In genomic region chr16:635573-636205, GRCh38 we compare ENCODE assay signal across 8 cellular contexts. TPM values are rescaled to one million over a fixed set of nuclear protein-coding genes. Genes with fewer than 3 reads are reported as not detected.
DNase-seq lines count a peak whose midpoint lies in the region; ATAC-seq, FAIRE-seq and TF ChIP-seq lines count a peak whose summit lies in the region.

No MANE protein-coding gene starts in this region.

- 0 to 4% methylated on average over 6 to 46 of the region's 55 CpGs for WGBS in body of pancreas, 2 donors
- WGBS in mesendoderm (ENCODE audit: extremely low coverage, insufficient coverage, low lambda C conversion rate): no CpG with 5 or more reads among the region's 55 CpGs

- no peaks in the 10 kb centered on the region for H3K79me2 ChIP-seq in mesendoderm (ENCODE audit: control insufficient read depth, insufficient read depth, low read length)

- H3K4me2 ChIP-seq in mesendoderm (ENCODE audit: low read length): peak overlapping the region; percentile 73

- H3K9ac ChIP-seq in mesendoderm (ENCODE audit: low read length): peak overlapping the region; percentile 94

- peak overlapping the region; percentile 5 for H3K18ac ChIP-seq in mesendoderm (ENCODE audit: low read length)

- H3K23ac ChIP-seq in mesendoderm (ENCODE audit: low read length): peak overlapping the region; percentile 97

- no peak for FAIRE-seq in H54 (lab: Jason Lieb, UNC)

- H3K27ac ChIP-seq in body of pancreas (peak overlapping the region; percentile 90 to 96 (median 94)), mesendoderm (ENCODE audit: low read depth, low read length) (no peak overlapping the region)

- H2BK120ac ChIP-seq in mesendoderm (ENCODE audit: low read depth, low read length): no peak overlapping the region

- DNase-seq in HT-29 (ENCODE audit: low spot score): peak; percentile 29
- DNase-seq in body of pancreas: peak in 1 of 4 donors; percentile 44
- no peak for DNase-seq in mesendoderm
- DNase-seq in HuH-7 (ENCODE audit: low spot score): no peak
- DNase-seq in H54 (ENCODE audit: insufficient read length, low spot score): no peak
- DNase-seq in NCI-H345 treated with DMSO at 0.1 percent for 48 hours (lab: John Stamatoyannopoulos, UW; ENCODE audit: unreplicated experiment): no peak
- no peak for DNase-seq in Ammon's horn (ENCODE audit: low spot score)

- H3K9me3 ChIP-seq in body of pancreas: no peaks in the 10 kb centered on the region

- no peaks in the 10 kb centered on the region for H3K27me3 ChIP-seq in body of pancreas
- H3K27me3 ChIP-seq in mesendoderm (ENCODE audit: insufficient read depth, low read length, poor library complexity): no peaks in the 10 kb centered on the region

- no peak overlapping the region for H2BK15ac ChIP-seq in mesendoderm (replicated peaks; ENCODE audit: low read depth)

- no peak overlapping the region for H2BK5ac ChIP-seq in mesendoderm (ENCODE audit: low read length)

- H4K5ac ChIP-seq in mesendoderm (ENCODE audit: low read length): no peak overlapping the region

- TF ChIP-seq POLR2A in body of pancreas (IDR thresholded peaks at IDR 0.05): no peak
- no peak for TF ChIP-seq POLR2A in H54 (IDR thresholded peaks at IDR 0.05; ENCODE audit: low read depth, low read length)

- intact Hi-C loops in body of pancreas (cut with DNase I): no loop called here

- H3K36me3 ChIP-seq in body of pancreas (replicated peaks in 1 of 2; ENCODE audit: insufficient read depth in 1 of 2, low read depth in 2 of 2): no peaks in the 10 kb centered on the region
- no peaks in the 10 kb centered on the region for H3K36me3 ChIP-seq in mesendoderm (ENCODE audit: control insufficient read depth, insufficient read depth, low read length)

- H3K79me1 ChIP-seq in mesendoderm (ENCODE audit: low read length): peaks cover 2% of the 10 kb centered on the region

- no peak overlapping the region for H2AK5ac ChIP-seq in mesendoderm (ENCODE audit: low read length)

- ATAC-seq in GM19023 (IDR thresholded peaks at IDR 0.05; ENCODE audit: unreplicated experiment) (peak; percentile 2), body of pancreas (no peak)

- H3K4me1 ChIP-seq in body of pancreas: peaks cover 38% of the 10 kb centered on the region
- H3K4me1 ChIP-seq in mesendoderm (ENCODE audit: control insufficient read depth, low read depth, low read length): peaks cover 3% of the 10 kb centered on the region

- peak overlapping the region; percentile 50 for H3K4ac ChIP-seq in mesendoderm (ENCODE audit: low read depth, low read length)

- no peak for TF ChIP-seq CTCF in body of pancreas (IDR thresholded peaks at IDR 0.05)

- no peak overlapping the region for H4K8ac ChIP-seq in mesendoderm (ENCODE audit: low read depth, low read length)

- H3K4me3 ChIP-seq in body of pancreas (peak overlapping the region; percentile 36 to 50), mesendoderm (ENCODE audit: low read length) (peak overlapping the region; percentile 89)

- H3K56ac ChIP-seq in mesendoderm (ENCODE audit: low read length): peak overlapping the region; percentile 99

RNA-seq across cellular contexts. Expression of gene METTL26, which starts 0.4 kb away (rescaled TPM):
- 278 and 290 TPM in 2 replicates for total RNA-seq in HT-29 (2014; rRNA removed; shearing (Covaris generic))
- 100 to 1,000 TPM in 1 of 2 donors, 10 to 100 TPM in 1; 76.8 to 115 TPM for total RNA-seq in body of pancreas
- 75.3 TPM for polyA plus RNA-seq in mesendoderm (2013, experiment 1 of 2)
- polyA plus RNA-seq in mesendoderm (2013, experiment 2 of 2): 76.8 TPM

RNA-seq across cellular contexts. Expression of gene WFIKKN1, which starts 4.9 kb away (rescaled TPM):
- 0.74 and 1.1 TPM in 2 replicates for total RNA-seq in HT-29 (2014; rRNA removed; shearing (Covaris generic))
- total RNA-seq in body of pancreas: 1 to 10 TPM; 3.9 to 5.6 TPM
- polyA plus RNA-seq in mesendoderm (2013, experiment 1 of 2): 1.7 TPM
- polyA plus RNA-seq in mesendoderm (2013, experiment 2 of 2): 1.7 TPM

RNA-seq across cellular contexts. Expression of gene MCRIP2, which starts 5.9 kb away (rescaled TPM):
- total RNA-seq in HT-29 (2014; rRNA removed; shearing (Covaris generic)): 198 and 209 TPM in 2 replicates
- total RNA-seq in body of pancreas: 10 to 100 TPM; 41.2 to 47.5 TPM
- 18.4 TPM for polyA plus RNA-seq in mesendoderm (2013, experiment 1 of 2)
- 18.9 TPM for polyA plus RNA-seq in mesendoderm (2013, experiment 2 of 2)

RNA-seq across cellular contexts. Expression of gene WDR90, which starts 13.5 kb away (rescaled TPM):
- total RNA-seq in HT-29 (2014; rRNA removed; shearing (Covaris generic)): 162 and 168 TPM in 2 replicates
- total RNA-seq in body of pancreas: 100 to 1,000 TPM in 1 of 2 donors, 10 to 100 TPM in 1; 15.8 to 111 TPM
- 17.0 TPM for polyA plus RNA-seq in mesendoderm (2013, experiment 1 of 2)
- 19.7 TPM for polyA plus RNA-seq in mesendoderm (2013, experiment 2 of 2)

RNA-seq across cellular contexts. Expression of gene RHOT2, which starts 32.2 kb away (rescaled TPM):
- total RNA-seq in HT-29 (2014; rRNA removed; shearing (Covaris generic)): 209 and 211 TPM in 2 replicates
- 10 to 100 TPM; 65.6 to 89.0 TPM for total RNA-seq in body of pancreas
- 74.0 TPM for polyA plus RNA-seq in mesendoderm (2013, experiment 1 of 2)
- 70.5 TPM for polyA plus RNA-seq in mesendoderm (2013, experiment 2 of 2)
